In genomic region chr3:129560931-129561594, GRCh38 we compare ENCODE assay signal across 1 cellular context.
TF ChIP-seq lines count a peak whose summit lies in the region.

No MANE protein-coding gene starts in this region.

TF ChIP-seq in HepG2, 621 proteins besides CTCF, POLR2A, EP300 and RAD21:
- no peak for TF ChIP-seq RFX3 (CRISPR knock-in tag; IDR thresholded peaks at IDR 0.05)
- peak; percentile 80 for TF ChIP-seq AGO2 (optimal IDR thresholded peaks at IDR 0.05; ENCODE audit: low read depth, low read length)
- TF ChIP-seq PRDM10 (CRISPR knock-in tag; IDR thresholded peaks at IDR 0.05; ENCODE audit: low read depth), result no peak
- no peak for TF ChIP-seq ZMYM2 (CRISPR knock-in tag; IDR thresholded peaks at IDR 0.05)
- TF ChIP-seq ZNF17 (CRISPR knock-in tag; IDR thresholded peaks at IDR 0.05), result no peak
- no peak for TF ChIP-seq NR0B2 (CRISPR knock-in tag; IDR thresholded peaks at IDR 0.05)
TF ChIP-seq in HepG2: peak in this region for 1.
